In genomic region chr7:44796034-44796503, GRCh38 we compare ENCODE assay signal across 8 cellular contexts. TPM values are rescaled to one million over a fixed set of nuclear protein-coding genes. Genes with fewer than 3 reads are reported as not detected.
DNase-seq lines count a peak whose midpoint lies in the region; ATAC-seq and TF ChIP-seq lines count a peak whose summit lies in the region.

No MANE protein-coding gene starts in this region.

- peak overlapping the region; percentile 94 to 98 (median 96) for H3K4me3 Mint-ChIP-seq in IgD-negative memory B cell

- DNase-seq in DMS53 treated with DMSO at 0.1 percent for 48 hours (lab: John Stamatoyannopoulos, UW; ENCODE audit: unreplicated experiment) (peak; percentile 52), SK-N-DZ (ENCODE audit: low spot score) (peak; percentile 81), epithelial cell of esophagus (ENCODE audit: low read depth) (peak; percentile 47), KG1 (lab: John Stamatoyannopoulos, UW) (no peak), GM20000 (ENCODE audit: low spot score) (no peak)

- H3K27ac Mint-ChIP-seq in IgD-negative memory B cell, result peak overlapping the region; percentile 97 to 98 (median 97)

- H3K4me3 ChIP-seq in epithelial cell of esophagus (ENCODE audit: low read length), result peak overlapping the region; percentile 78
- H3K4me3 ChIP-seq in muscle layer of duodenum (ENCODE audit: low read depth in 1 of 2, low read length in 2 of 2), result peak overlapping the region; percentile 62 to 81

- ATAC-seq in GM21390 (IDR thresholded peaks at IDR 0.05; ENCODE audit: unreplicated experiment), result peak; percentile 24

- H3K36me3 Mint-ChIP-seq in IgD-negative memory B cell, result no peaks in the 10 kb centered on the region

- H3K36me3 ChIP-seq in muscle layer of duodenum (ENCODE audit: control insufficient read depth in 1 of 2, insufficient read depth in 2 of 2, low read length in 2 of 2), result peaks cover 14 to 20% of the 10 kb centered on the region in 2 donors

- no peaks in the 10 kb centered on the region for H3K9me3 Mint-ChIP-seq in IgD-negative memory B cell

- no peaks in the 10 kb centered on the region for H3K27me3 Mint-ChIP-seq in IgD-negative memory B cell

- no peaks in the 10 kb centered on the region for H3K27me3 ChIP-seq in muscle layer of duodenum (ENCODE audit: low read depth, low read length)

- no peaks in the 10 kb centered on the region for H3K9me3 ChIP-seq in muscle layer of duodenum (ENCODE audit: control insufficient read depth in 1 of 2, low read length in 2 of 2)

- peak overlapping the region; percentile 99 for H3K27ac ChIP-seq in muscle layer of duodenum (ENCODE audit: low read length)

- no peak for TF ChIP-seq CTCF in epithelial cell of esophagus (IDR thresholded peaks at IDR 0.05; ENCODE audit: insufficient read depth, low read depth, low read length, missing control alignments)
- no peak for TF ChIP-seq CTCF in GM20000 (IDR thresholded peaks at IDR 0.05; ENCODE audit: extremely low read depth, missing control alignments)

- peaks cover 17 to 22% (median 20%) of the 10 kb centered on the region in 3 donors for H3K4me1 Mint-ChIP-seq in IgD-negative memory B cell

- H3K4me1 ChIP-seq in muscle layer of duodenum (ENCODE audit: control insufficient read depth in 1 of 2, insufficient read depth in 2 of 2, low read length in 2 of 2), result peaks cover 4 to 26% of the 10 kb centered on the region in 2 donors

RNA-seq across cellular contexts. Expression of gene PPIA, which starts 0.4 kb away (rescaled TPM):
- polyA plus RNA-seq in IgD-negative memory B cell, result 4,265 TPM
- 6,023 and 7,004 TPM in 2 replicates for polyA plus RNA-seq in SK-N-DZ (2014; cell fraction: cytosol; rRNA removed)
- polyA plus RNA-seq in SK-N-DZ (2014; cell fraction: nucleus; rRNA removed), result 2,878 and 3,315 TPM in 2 replicates

RNA-seq across cellular contexts. Expression of gene ZMIZ2, which starts 47.4 kb away (rescaled TPM):
- 15.5 TPM for polyA plus RNA-seq in IgD-negative memory B cell
- 6.3 and 10.1 TPM in 2 replicates for polyA plus RNA-seq in SK-N-DZ (2014; cell fraction: cytosol; rRNA removed)
- polyA plus RNA-seq in SK-N-DZ (2014; cell fraction: nucleus; rRNA removed), result 50.3 and 58.3 TPM in 2 replicates

RNA-seq across cellular contexts. Expression of gene H2AZ2, which starts 51.8 kb away (rescaled TPM):
- 148 TPM for polyA plus RNA-seq in IgD-negative memory B cell
- polyA plus RNA-seq in SK-N-DZ (2014; cell fraction: cytosol; rRNA removed), result 368 and 471 TPM in 2 replicates
- polyA plus RNA-seq in SK-N-DZ (2014; cell fraction: nucleus; rRNA removed), result 232 and 248 TPM in 2 replicates

Comparison
In these comparisons a context has a peak if more than half of its experiments do, and no peak if none do; other contexts are left out.
1. DNase-seq: peak in DMS53 treated with DMSO at 0.1 percent for 48 hours (single experiment), SK-N-DZ (single experiment) and epithelial cell of esophagus (single experiment); none in KG1 (single experiment) and GM20000 (single experiment).